ENCODE assay signal across 19 cellular contexts in the genomic region with DNA sequence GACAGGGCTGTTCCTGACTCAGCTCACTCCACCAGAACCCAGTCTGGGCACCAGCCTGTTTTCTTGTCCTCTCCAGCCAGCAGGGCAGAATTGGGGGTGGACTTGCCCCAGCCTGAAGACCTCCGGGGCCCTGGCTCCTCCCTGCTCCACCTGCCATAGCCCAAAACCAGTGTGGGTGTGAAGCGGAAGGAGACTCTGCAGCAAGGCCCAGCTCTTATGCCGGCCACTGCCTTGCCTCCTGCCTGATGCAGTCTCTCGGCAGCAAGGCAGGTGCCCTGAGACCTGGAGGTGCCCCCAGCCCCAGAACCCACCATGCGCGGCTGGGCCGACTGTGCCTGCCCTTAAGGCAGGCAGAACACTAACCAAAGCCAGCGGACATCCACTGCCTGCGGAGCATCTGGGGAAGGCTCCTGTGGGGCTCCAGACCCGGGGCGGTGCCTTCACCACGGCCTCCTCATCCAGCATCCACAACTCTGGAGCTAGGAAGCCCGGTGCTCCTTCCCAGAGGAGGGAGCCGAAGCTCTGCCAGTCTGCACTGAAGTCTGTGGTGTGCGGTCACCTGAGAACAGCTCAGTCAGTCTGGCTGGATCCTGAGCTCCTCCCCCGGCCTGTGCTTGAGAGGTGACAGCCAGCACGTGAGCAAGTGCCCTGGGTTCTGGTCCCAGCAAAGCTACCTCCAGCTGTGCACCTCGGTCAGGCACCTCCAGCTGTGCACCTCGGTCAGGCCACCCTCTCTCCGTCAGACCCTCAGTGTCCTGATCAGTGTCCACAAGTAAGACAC.
DNase-seq lines count a peak whose midpoint lies in the region; ATAC-seq and TF ChIP-seq lines count a peak whose summit lies in the region.
"Had no signal": no experiment of that assay in that cellular context is flagged by ENCODE, and none has a peak within 500 bp of the region (broad histone marks: within the 10 kb centered on the region; RNA-seq: fewer than 3 reads in every experiment).

No MANE protein-coding gene starts in this region.

- H3K27me3 ChIP-seq in suprapubic skin (no peaks in the 10 kb centered on the region), prostate gland (replicated peaks; ENCODE audit: insufficient read depth) (no peaks in the 10 kb centered on the region)
- H3K27me3 ChIP-seq: gastroesophageal sphincter had no signal

- no peaks in the 10 kb centered on the region for H3K27me3 Mint-ChIP-seq in activated CD8-positive, alpha-beta memory T cell treated with anti-CD3 and anti-CD28 coated beads, Interleukin-2, amount 10 ng/mL, durations not matched to agents 7 days and 5 days
- no peaks in the 10 kb centered on the region; the same call in none of the 2 replicates for H3K27me3 Mint-ChIP-seq in WTC11 (ENCODE audit: low read depth)

- no peak for TF ChIP-seq CTCF in WTC11 (IDR thresholded peaks at IDR 0.05)
- TF ChIP-seq CTCF in suprapubic skin (IDR thresholded peaks at IDR 0.05): no peak
- TF ChIP-seq CTCF in prostate gland (IDR thresholded peaks at IDR 0.05): no peak

- H3K9me3 Mint-ChIP-seq in activated CD8-positive, alpha-beta memory T cell treated with anti-CD3 and anti-CD28 coated beads, Interleukin-2, amount 10 ng/mL, durations not matched to agents 7 days and 5 days (ENCODE audit: low read depth): peaks cover 4% of the 10 kb centered on the region
- peaks cover 18% of the 10 kb centered on the region for H3K9me3 Mint-ChIP-seq in WTC11

- H3K36me3 ChIP-seq in suprapubic skin (no peaks in the 10 kb centered on the region), prostate gland (no peaks in the 10 kb centered on the region)
- H3K36me3 ChIP-seq: gastroesophageal sphincter had no signal

- H3K36me3 Mint-ChIP-seq in activated CD8-positive, alpha-beta memory T cell treated with anti-CD3 and anti-CD28 coated beads, Interleukin-2, amount 10 ng/mL, durations not matched to agents 7 days and 5 days: no peaks in the 10 kb centered on the region
- H3K36me3 Mint-ChIP-seq in WTC11: peaks cover 18% of the 10 kb centered on the region

- H3K27ac Mint-ChIP-seq in activated CD8-positive, alpha-beta memory T cell treated with anti-CD3 and anti-CD28 coated beads, Interleukin-2, amount 10 ng/mL, durations not matched to agents 7 days and 5 days: no peak overlapping the region
- H3K27ac Mint-ChIP-seq in WTC11: no peak overlapping the region

- H3K27ac ChIP-seq in suprapubic skin: no peak overlapping the region
- no peak overlapping the region for H3K27ac ChIP-seq in prostate gland
- H3K27ac ChIP-seq: epithelial cell of prostate, gastroesophageal sphincter, skin epidermis, VCaP had no signal

- no peak for ATAC-seq in activated CD8-positive, alpha-beta memory T cell treated with anti-CD3 and anti-CD28 coated beads, Interleukin-2, amount 10 ng/mL, durations not matched to agents 7 days and 5 days
- ATAC-seq in WTC11: peak; percentile 80

- no peak overlapping the region for H3K4me3 ChIP-seq in suprapubic skin
- H3K4me3 ChIP-seq in prostate gland: no peak overlapping the region
- H3K4me3 ChIP-seq: gastroesophageal sphincter, skin epidermis had no signal

- H3K4me1 ChIP-seq in suprapubic skin (no peaks in the 10 kb centered on the region), prostate gland (replicated peaks) (no peaks in the 10 kb centered on the region)

- CTCF ChIA-PET in activated CD8-positive, alpha-beta memory T cell treated with anti-CD3 and anti-CD28 coated beads, Interleukin-2, amount 10 ng/mL, durations not matched to agents 7 days and 5 days (lab: Charles Lee): no interaction called here
- CTCF ChIA-PET in WTC11 (lab: Charles Lee): interaction anchor here (0.7 to 1.5 kb wide), 5 partner anchors 12 to 114 kb away, joined by 3 to 5 read pairs (median 3); no protein-coding TSS in a partner anchor

- POLR2A ChIA-PET in WTC11 (lab: Charles Lee): no interaction called here

- TF ChIP-seq EP300 in suprapubic skin (IDR thresholded peaks at IDR 0.05): no peak

- DNase-seq in activated CD8-positive, alpha-beta memory T cell treated with anti-CD3 and anti-CD28 coated beads for 24 hours: peak; percentile 37
- no peak for DNase-seq in activated CD8-positive, alpha-beta memory T cell treated with anti-CD3 and anti-CD28 coated beads, Interleukin-2, amount 10 ng/mL, durations not matched to agents 7 days and 5 days
- DNase-seq in WTC11 (ENCODE audit: low spot score) (peak; percentile 34), left kidney (ENCODE audit: low read depth, low spot score) (peak; percentile 83), suprapubic skin (ENCODE audit: low spot score in 2 of 2) (peak; percentile 54 to 75), occipital lobe (lab: John Stamatoyannopoulos, UW) (no peak), NCI-H187 treated with DMSO at 0.1 percent for 48 hours (lab: John Stamatoyannopoulos, UW) (no peak), prostate gland (ENCODE audit: low spot score) (no peak)
- DNase-seq: cortex of kidney, IMR-90, MV-4-11, NCI-H2081 treated with DMSO at 0.1 percent for 48 hours, NCI-H524 treated with DMSO at 0.1 percent for 48 hours, SW 1271 had no signal

- H3K9me3 ChIP-seq in suprapubic skin (no peaks in the 10 kb centered on the region), prostate gland (no peaks in the 10 kb centered on the region)
- H3K9me3 ChIP-seq: gastroesophageal sphincter had no signal

- H3K4me1 Mint-ChIP-seq in activated CD8-positive, alpha-beta memory T cell treated with anti-CD3 and anti-CD28 coated beads, Interleukin-2, amount 10 ng/mL, durations not matched to agents 7 days and 5 days: no peaks in the 10 kb centered on the region
- H3K4me1 Mint-ChIP-seq in WTC11: peaks cover 31% of the 10 kb centered on the region

- no peak for TF ChIP-seq POLR2A in suprapubic skin (IDR thresholded peaks at IDR 0.05)
- TF ChIP-seq POLR2A in prostate gland (IDR thresholded peaks at IDR 0.05): no peak

- WGBS in suprapubic skin: 76% methylated on average over 2 of the region's 20 CpGs
- 74% methylated on average over 20 of the region's 20 CpGs for WGBS in prostate gland

- intact Hi-C loops in prostate gland (cut with DNase I): no loop called here

- H3K4me3 Mint-ChIP-seq in activated CD8-positive, alpha-beta memory T cell treated with anti-CD3 and anti-CD28 coated beads, Interleukin-2, amount 10 ng/mL, durations not matched to agents 7 days and 5 days: no peak overlapping the region
- no peak overlapping the region for H3K4me3 Mint-ChIP-seq in WTC11
- H3K4me3 Mint-ChIP-seq: neural crest cell had no signal

TF ChIP-seq in WTC11, 78 proteins besides CTCF, POLR2A, EP300 and RAD21:
- TF ChIP-seq NFATC4 (CRISPR knock-in tag; IDR thresholded peaks at IDR 0.05) (no peak), IRF2 (CRISPR knock-in tag; IDR thresholded peaks at IDR 0.05; ENCODE audit: borderline replicate concordance, low read depth) (no peak), RORB (CRISPR knock-in tag; IDR thresholded peaks at IDR 0.05) (no peak)
- TF ChIP-seq, protein P1, sequence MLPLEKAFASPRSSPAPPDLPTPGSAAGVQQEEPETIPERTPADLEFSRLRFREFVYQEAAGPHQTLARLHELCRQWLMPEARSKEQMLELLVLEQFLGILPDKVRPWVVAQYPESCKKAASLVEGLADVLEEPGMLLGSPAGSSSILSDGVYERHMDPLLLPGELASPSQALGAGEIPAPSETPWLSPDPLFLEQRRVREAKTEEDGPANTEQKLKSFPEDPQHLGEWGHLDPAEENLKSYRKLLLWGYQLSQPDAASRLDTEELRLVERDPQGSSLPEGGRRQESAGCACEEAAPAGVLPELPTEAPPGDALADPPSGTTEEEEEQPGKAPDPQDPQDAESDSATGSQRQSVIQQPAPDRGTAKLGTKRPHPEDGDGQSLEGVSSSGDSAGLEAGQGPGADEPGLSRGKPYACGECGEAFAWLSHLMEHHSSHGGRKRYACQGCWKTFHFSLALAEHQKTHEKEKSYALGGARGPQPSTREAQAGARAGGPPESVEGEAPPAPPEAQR (CRISPR knock-in tag; IDR thresholded peaks at IDR 0.05): no peak
- TF ChIP-seq, protein P2, sequence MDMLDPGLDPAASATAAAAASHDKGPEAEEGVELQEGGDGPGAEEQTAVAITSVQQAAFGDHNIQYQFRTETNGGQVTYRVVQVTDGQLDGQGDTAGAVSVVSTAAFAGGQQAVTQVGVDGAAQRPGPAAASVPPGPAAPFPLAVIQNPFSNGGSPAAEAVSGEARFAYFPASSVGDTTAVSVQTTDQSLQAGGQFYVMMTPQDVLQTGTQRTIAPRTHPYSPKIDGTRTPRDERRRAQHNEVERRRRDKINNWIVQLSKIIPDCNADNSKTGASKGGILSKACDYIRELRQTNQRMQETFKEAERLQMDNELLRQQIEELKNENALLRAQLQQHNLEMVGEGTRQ (CRISPR knock-in tag; IDR thresholded peaks at IDR 0.05): 0 out of 2 replicates have a peak, but pooled peaks have one; percentile 26
- TF ChIP-seq, protein P3, sequence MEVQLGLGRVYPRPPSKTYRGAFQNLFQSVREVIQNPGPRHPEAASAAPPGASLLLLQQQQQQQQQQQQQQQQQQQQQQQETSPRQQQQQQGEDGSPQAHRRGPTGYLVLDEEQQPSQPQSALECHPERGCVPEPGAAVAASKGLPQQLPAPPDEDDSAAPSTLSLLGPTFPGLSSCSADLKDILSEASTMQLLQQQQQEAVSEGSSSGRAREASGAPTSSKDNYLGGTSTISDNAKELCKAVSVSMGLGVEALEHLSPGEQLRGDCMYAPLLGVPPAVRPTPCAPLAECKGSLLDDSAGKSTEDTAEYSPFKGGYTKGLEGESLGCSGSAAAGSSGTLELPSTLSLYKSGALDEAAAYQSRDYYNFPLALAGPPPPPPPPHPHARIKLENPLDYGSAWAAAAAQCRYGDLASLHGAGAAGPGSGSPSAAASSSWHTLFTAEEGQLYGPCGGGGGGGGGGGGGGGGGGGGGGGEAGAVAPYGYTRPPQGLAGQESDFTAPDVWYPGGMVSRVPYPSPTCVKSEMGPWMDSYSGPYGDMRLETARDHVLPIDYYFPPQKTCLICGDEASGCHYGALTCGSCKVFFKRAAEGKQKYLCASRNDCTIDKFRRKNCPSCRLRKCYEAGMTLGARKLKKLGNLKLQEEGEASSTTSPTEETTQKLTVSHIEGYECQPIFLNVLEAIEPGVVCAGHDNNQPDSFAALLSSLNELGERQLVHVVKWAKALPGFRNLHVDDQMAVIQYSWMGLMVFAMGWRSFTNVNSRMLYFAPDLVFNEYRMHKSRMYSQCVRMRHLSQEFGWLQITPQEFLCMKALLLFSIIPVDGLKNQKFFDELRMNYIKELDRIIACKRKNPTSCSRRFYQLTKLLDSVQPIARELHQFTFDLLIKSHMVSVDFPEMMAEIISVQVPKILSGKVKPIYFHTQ (CRISPR knock-in tag; IDR thresholded peaks at IDR 0.05): no peak

Comparison
In these comparisons a context has a peak if more than half of its experiments do, and no peak if none do; other contexts are left out.
1. DNase-seq: peak in activated CD8-positive, alpha-beta memory T cell treated with anti-CD3 and anti-CD28 coated beads for 24 hours (single experiment), WTC11 (single experiment), left kidney (single experiment) and suprapubic skin (2 of 2); none in activated CD8-positive, alpha-beta memory T cell treated with anti-CD3 and anti-CD28 coated beads, Interleukin-2, amount 10 ng/mL, durations not matched to agents 7 days and 5 days (single experiment), occipital lobe (single experiment), NCI-H187 treated with DMSO at 0.1 percent for 48 hours (single experiment) and prostate gland (single experiment).